22 cellular contexts compared by ENCODE assay signal in genomic region chr6:169937389-169938261, GRCh38.
"Had no signal": no experiment of that assay in that cellular context is flagged by ENCODE, and none has a peak within 500 bp of the region (broad histone marks: within the 10 kb centered on the region; RNA-seq: fewer than 3 reads in every experiment).

No MANE protein-coding gene starts in this region.

- H3K36me3 ChIP-seq: left lung, neutrophil, pancreas had no signal

- H3K4me1 ChIP-seq: left lung, psoas muscle had no signal

- H3K4me3 ChIP-seq: left lung, pancreas, psoas muscle had no signal

- H3K9me3 ChIP-seq: left lung, neutrophil, pancreas, psoas muscle, testis had no signal

- DNase-seq: activated CD4-positive, alpha-beta T cell treated with anti-CD3 and anti-CD28 coated beads, Interleukin-2, amount 10 ng/mL, durations not matched to agents 7 days and 5 days; activated CD4-positive, CD25-positive, alpha-beta regulatory T cell treated with anti-CD3 and anti-CD28 coated beads, Interleukin-2, amount 50 U/mL, for 72 hours; activated CD8-positive, alpha-beta T cell treated with anti-CD3 and anti-CD28 coated beads for 36 hours; activated gamma-delta T cell; activated naive CD4-positive, alpha-beta T cell treated with anti-CD3 and anti-CD28 coated beads, Interleukin-2, amount 50 U/mL, for 16 hours; activated naive CD8-positive, alpha-beta T cell treated with anti-CD3 and anti-CD28 coated beads, Interleukin-2, amount 50 U/mL, for 24 hours; effector CD4-positive, alpha-beta T cell; foreskin fibroblast; left lung; mammary epithelial cell; naive thymus-derived CD8-positive, alpha-beta T cell; psoas muscle; small intestine; stimulated activated CD4-positive, alpha-beta T cell treated with anti-CD3 and anti-CD28 coated beads, Interleukin-15, amount 100 ng/mL, for 24 hours; stimulated activated CD4-positive, alpha-beta T cell treated with anti-CD3 and anti-CD28 coated beads, Interleukin-2, amount 100 ng/mL, for 48 hours; stimulated activated CD8-positive, alpha-beta memory T cell treated with anti-CD3 and anti-CD28 coated beads, Interleukin-4, amount 100 ng/mL, for 48 hours; stimulated activated naive CD4-positive, alpha-beta T cell; testis had no signal

- ATAC-seq: activated CD8-positive, alpha-beta T cell treated with anti-CD3 and anti-CD28 coated beads for 36 hours; activated naive CD8-positive, alpha-beta T cell treated with anti-CD3 and anti-CD28 coated beads, Interleukin-2, amount 50 U/mL, for 24 hours; left lung; naive thymus-derived CD8-positive, alpha-beta T cell; pancreas; psoas muscle; right cardiac atrium had no signal

- H3K27me3 ChIP-seq: neutrophil, pancreas, testis had no signal

- H3K27ac ChIP-seq: left lung, neutrophil, pancreas, psoas muscle, testis, VCaP had no signal
